Comparison of ENCODE assay signal across 2 cellular contexts in the genomic region with DNA sequence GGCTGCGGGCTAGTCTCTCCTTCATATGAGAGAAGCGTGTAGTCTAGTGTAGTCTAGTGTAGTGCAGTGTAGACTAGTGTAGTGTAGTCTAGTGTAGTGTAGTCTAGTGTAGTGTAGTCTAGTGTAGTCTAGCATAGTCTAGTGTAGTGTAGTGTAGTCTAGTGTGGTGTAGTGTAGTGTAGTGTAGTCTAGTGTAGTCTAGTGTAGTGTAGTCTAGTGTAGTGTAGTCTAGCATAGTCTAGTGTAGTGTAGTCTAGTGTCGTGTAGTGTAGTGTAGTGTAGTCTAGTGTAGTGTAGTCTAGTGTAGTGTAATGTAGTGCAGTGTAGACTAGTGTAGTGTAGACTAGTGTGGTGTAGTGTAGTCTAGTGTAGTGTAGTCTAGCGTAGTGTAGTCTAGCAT. TPM values are rescaled to one million over a fixed set of nuclear protein-coding genes. Genes with fewer than 3 reads are reported as not detected.
"Had no signal": no experiment of that assay in that cellular context is flagged by ENCODE, and none has a peak within 500 bp of the region (broad histone marks: within the 10 kb centered on the region; RNA-seq: fewer than 3 reads in every experiment).

No MANE protein-coding gene starts in this region.

RNA-seq across cellular contexts. Expression of gene PDE10A, which starts 44.1 kb away (rescaled TPM):
- total RNA-seq: OCI-LY7, PC-9 had no signal
